In the genomic region with DNA sequence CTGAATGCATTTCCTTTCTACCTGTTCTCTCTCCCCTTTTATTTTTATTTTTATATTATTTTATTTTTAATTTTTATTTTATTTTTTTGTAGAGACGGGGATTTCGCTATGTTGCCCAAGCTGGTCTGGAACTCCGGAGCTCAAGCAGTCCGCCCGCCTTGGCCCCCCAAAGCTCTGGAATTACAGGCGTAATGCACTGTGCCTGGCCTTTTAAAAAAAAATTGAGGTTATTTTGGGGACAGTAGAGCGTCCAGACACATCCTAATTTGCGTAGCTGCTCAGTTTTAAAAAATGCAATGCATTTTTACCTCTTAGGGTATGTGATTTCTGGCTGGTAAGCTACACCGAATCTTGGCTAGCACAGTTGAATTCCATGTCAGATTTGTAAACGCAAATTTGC, we compare ENCODE assay signal across 11 cellular contexts. TPM values are rescaled to one million over a fixed set of nuclear protein-coding genes. Genes with fewer than 3 reads are reported as not detected.
DNase-seq lines count a peak whose midpoint lies in the region; TF ChIP-seq lines count a peak whose summit lies in the region.
"Not testable (repeated sequence)": the region's sequence is repeated elsewhere in the genome, so short reads cannot be mapped to it uniquely, and the experiment has no call there.
"Had no signal": no experiment of that assay in that cellular context is flagged by ENCODE, and none has a peak within 500 bp of the region (broad histone marks: within the 10 kb centered on the region; RNA-seq: fewer than 3 reads in every experiment).

No MANE protein-coding gene starts in this region.

- H3K4me2 ChIP-seq in SK-N-SH (peak overlapping the region; percentile 79), neuronal stem cell (ENCODE audit: insufficient read depth, low read length, poor library complexity, severe bottlenecking) (peak overlapping the region; percentile 18)

- not testable (repeated sequence) for H4K8ac ChIP-seq in neuronal stem cell (ENCODE audit: low read depth, low read length)

- H2AK5ac ChIP-seq in neuronal stem cell (ENCODE audit: low read depth, low read length): not testable (repeated sequence)

- H3K9me3 Mint-ChIP-seq in activated naive CD8-positive, alpha-beta T cell treated with anti-CD3 and anti-CD28 coated beads for 36 hours; stimulated activated naive CD8-positive, alpha-beta T cell treated with anti-CD3 and anti-CD28 coated beads, Interleukin-15, Interleukin-2, amounts not matched to agents 100 ng/mL and 50 ng/mL, for 24 hours: not testable (repeated sequence)

- not testable (repeated sequence) for H4K20me1 ChIP-seq in SK-N-SH (ENCODE audit: insufficient read depth)

- peaks cover 14% of the 10 kb centered on the region for H3K79me2 ChIP-seq in SK-N-SH (ENCODE audit: insufficient read depth)

- H3K36me3 Mint-ChIP-seq in activated naive CD8-positive, alpha-beta T cell treated with anti-CD3 and anti-CD28 coated beads for 36 hours; stimulated activated naive CD8-positive, alpha-beta T cell treated with anti-CD3 and anti-CD28 coated beads, Interleukin-15, Interleukin-2, amounts not matched to agents 100 ng/mL and 50 ng/mL, for 24 hours (ENCODE audit: low read depth): not testable (repeated sequence)

- peak overlapping the region; percentile 70; the same call in 1 of the 2 replicates for H3K9ac ChIP-seq in SK-N-SH
- H3K9ac ChIP-seq in iPS-18a (ENCODE audit: low read length); neuronal stem cell (ENCODE audit: low read depth, low read length, poor library complexity): not testable (repeated sequence)

- not testable (repeated sequence) for H3F3A ChIP-seq in SK-N-SH (replicated peaks; ENCODE audit: insufficient read depth)

- H3K18ac ChIP-seq in neuronal stem cell (ENCODE audit: low read length): not testable (repeated sequence)

- H3K4me3 ChIP-seq in AG10803 (ENCODE audit: low read length): peak overlapping the region; percentile 54
- H3K4me3 ChIP-seq in HL-60 (replicated peaks; ENCODE audit: insufficient read depth, low read length): peak overlapping the region; percentile 33
- H3K4me3 ChIP-seq in SK-N-SH (ENCODE audit: low read depth in 2 of 2, low read length in 1 of 2): peak overlapping the region; percentile 46 to 63
- peak overlapping the region; percentile 51 for H3K4me3 ChIP-seq in iPS-18a (ENCODE audit: low read length)
- H3K4me3 ChIP-seq in neuronal stem cell (ENCODE audit: low read length in 2 of 2): peak overlapping the region in 1 of 2 donors; percentile 48

- TF ChIP-seq EP300 in SK-N-SH (IDR thresholded peaks at IDR 0.05; ENCODE audit: borderline replicate concordance in 1 of 2, low read depth in 1 of 2, low read length in 1 of 2): not testable (repeated sequence)

- not testable (repeated sequence) for H3K9me3 ChIP-seq in SK-N-SH; iPS-18a (ENCODE audit: control insufficient read depth, low read depth, low read length); neuronal stem cell (replicated peaks in 1 of 2; ENCODE audit: control insufficient read depth in 2 of 2, insufficient read depth in 1 of 2, low read depth in 1 of 2, low read length in 2 of 2)

- not testable (repeated sequence) for H3K27ac Mint-ChIP-seq in activated naive CD8-positive, alpha-beta T cell treated with anti-CD3 and anti-CD28 coated beads for 36 hours; stimulated activated naive CD8-positive, alpha-beta T cell treated with anti-CD3 and anti-CD28 coated beads, Interleukin-15, Interleukin-2, amounts not matched to agents 100 ng/mL and 50 ng/mL, for 24 hours

- H3K9me2 ChIP-seq in SK-N-SH: not testable (repeated sequence)

- not testable (repeated sequence) for H3K79me1 ChIP-seq in neuronal stem cell (ENCODE audit: low read depth, low read length)

- not testable (repeated sequence) for H3K4me1 ChIP-seq in SK-N-SH (ENCODE audit: control insufficient read depth in 1 of 2, insufficient read depth in 2 of 2, low read depth in 1 of 2, low read length in 1 of 2); iPS-18a (ENCODE audit: control insufficient read depth, low read depth, low read length); neuronal stem cell (ENCODE audit: control insufficient read depth in 2 of 2, insufficient read depth in 1 of 2, low read depth in 1 of 2, low read length in 2 of 2)

- not testable (repeated sequence) for H2BK15ac ChIP-seq in neuronal stem cell (ENCODE audit: low read length)

- H3K27ac ChIP-seq in HL-60 (replicated peaks) (peak overlapping the region; percentile 72), SK-N-SH (ENCODE audit: low read depth in 2 of 2, low read length in 1 of 2) (peak overlapping the region in 1 of 2 experiments; percentile 32; a peak in 2 of 4 replicates), epithelial cell of prostate (peak overlapping the region; percentile 78)
- not testable (repeated sequence) for H3K27ac ChIP-seq in iPS-18a (ENCODE audit: low read length); neuronal stem cell (replicated peaks; ENCODE audit: low read length)

- not testable (repeated sequence) for H2BK120ac ChIP-seq in neuronal stem cell (ENCODE audit: low read depth, low read length)

- not testable (repeated sequence) for H3K27me3 Mint-ChIP-seq in activated naive CD8-positive, alpha-beta T cell treated with anti-CD3 and anti-CD28 coated beads for 36 hours; stimulated activated naive CD8-positive, alpha-beta T cell treated with anti-CD3 and anti-CD28 coated beads, Interleukin-15, Interleukin-2, amounts not matched to agents 100 ng/mL and 50 ng/mL, for 24 hours

- not testable (repeated sequence) for H3K27me3 ChIP-seq in HL-60 (ENCODE audit: insufficient read depth, poor library complexity, severe bottlenecking); SK-N-SH (ENCODE audit: insufficient read depth); iPS-18a (ENCODE audit: control insufficient read depth, insufficient read depth, low read length); neuronal stem cell (ENCODE audit: control insufficient read depth in 3 of 3, insufficient read depth in 3 of 3, low read depth in 1 of 3, low read length in 3 of 3)

- POLR2A ChIA-PET in SK-N-SH (lab: Yijun Ruan, JAX): not testable (repeated sequence)

- DNase-seq in AG10803 (ENCODE audit: low read depth); SK-N-SH; activated naive CD8-positive, alpha-beta T cell treated with anti-CD3 and anti-CD28 coated beads for 36 hours; epithelial cell of prostate (ENCODE audit: low read depth, low spot score); neuronal stem cell (ENCODE audit: low spot score): not testable (repeated sequence)
- peak in 1 of 2 experiments; percentile 0 for DNase-seq in HL-60 (ENCODE audit: low read depth in 1 of 2, low spot score in 1 of 2)

- H2BK5ac ChIP-seq in neuronal stem cell (ENCODE audit: low read length): not testable (repeated sequence)

- WGBS in SK-N-SH (ENCODE audit: low lambda C conversion rate): 12% methylated on average over 10 of the region's 10 CpGs
- WGBS in neuronal stem cell (ENCODE audit: extremely low coverage in 2 of 2, insufficient read length in 2 of 2, insufficient replicate concordance in 1 of 2), 2 donors: no CpG with 5 or more reads among the region's 10 CpGs

- H4K91ac ChIP-seq in neuronal stem cell (ENCODE audit: low read depth, low read length, poor library complexity): not testable (repeated sequence)

- not testable (repeated sequence) for H3K4ac ChIP-seq in neuronal stem cell (ENCODE audit: low read length)

- TF ChIP-seq CTCF in AG10803 (conservative IDR thresholded peaks at IDR 0.05; ENCODE audit: low read length); HL-60 (IDR thresholded peaks at IDR 0.05; ENCODE audit: insufficient read depth, low read length); SK-N-SH (IDR thresholded peaks at IDR 0.05): not testable (repeated sequence)

- H2AFZ ChIP-seq in SK-N-SH (ENCODE audit: low read depth); neuronal stem cell (ENCODE audit: low read length): not testable (repeated sequence)

- H3K4me1 Mint-ChIP-seq in activated naive CD8-positive, alpha-beta T cell treated with anti-CD3 and anti-CD28 coated beads for 36 hours: not testable (repeated sequence)
- H3K4me1 Mint-ChIP-seq in stimulated activated naive CD8-positive, alpha-beta T cell treated with anti-CD3 and anti-CD28 coated beads, Interleukin-15, Interleukin-2, amounts not matched to agents 100 ng/mL and 50 ng/mL, for 24 hours (ENCODE audit: low read depth): peaks cover 13% of the 10 kb centered on the region

- H3K14ac ChIP-seq in neuronal stem cell (ENCODE audit: low read length): not testable (repeated sequence)

- not testable (repeated sequence) for H3K36me3 ChIP-seq in SK-N-SH (replicated peaks in 1 of 2; ENCODE audit: control insufficient read depth in 1 of 2, insufficient read depth in 2 of 2, low read length in 1 of 2); iPS-18a (ENCODE audit: control insufficient read depth, low read depth, low read length); neuronal stem cell (replicated peaks in 1 of 2; ENCODE audit: control insufficient read depth in 2 of 2, insufficient read depth in 2 of 2, low read length in 2 of 2)

- not testable (repeated sequence) for H3K23ac ChIP-seq in neuronal stem cell (ENCODE audit: low read depth, low read length, poor library complexity)

- peak overlapping the region; percentile 65 for H3K4me3 Mint-ChIP-seq in activated naive CD8-positive, alpha-beta T cell treated with anti-CD3 and anti-CD28 coated beads for 36 hours
- H3K4me3 Mint-ChIP-seq in stimulated activated naive CD8-positive, alpha-beta T cell treated with anti-CD3 and anti-CD28 coated beads, Interleukin-15, Interleukin-2, amounts not matched to agents 100 ng/mL and 50 ng/mL, for 24 hours: peak overlapping the region; percentile 67

- TF ChIP-seq RAD21 in SK-N-SH (IDR thresholded peaks at IDR 0.05; ENCODE audit: low read length): not testable (repeated sequence)

- H2BK12ac ChIP-seq in neuronal stem cell (ENCODE audit: low read length): not testable (repeated sequence)

- CTCF ChIA-PET in SK-N-SH (lab: Yijun Ruan, JAX): not testable (repeated sequence)

RNA-seq across cellular contexts. Expression of a gene that starts 23.1 kb away (rescaled TPM):
- not detected in 2 replicates for polyA plus RNA-seq in SK-N-SH (2012; rRNA removed)
- not detected in 2 replicates for polyA plus RNA-seq in SK-N-SH (2012; cell fraction: cytosol; rRNA removed)
- polyA plus RNA-seq in SK-N-SH (2012; cell fraction: nucleus; rRNA removed): 0.04 TPM in 1 of 2 replicates, not detected in the other
- not detected for total RNA-seq in activated naive CD8-positive, alpha-beta T cell treated with anti-CD3 and anti-CD28 coated beads for 36 hours
- polyA plus RNA-seq in neuronal stem cell (2013, experiment 1 of 2): not detected
- polyA plus RNA-seq in neuronal stem cell (2013, experiment 2 of 2): not detected
- total RNA-seq: cerebellum, foreskin keratinocyte had no signal
- polyA plus RNA-seq: foreskin keratinocyte, lung had no signal

RNA-seq across cellular contexts. Expression of a gene that starts 37.2 kb away (rescaled TPM):
- polyA plus RNA-seq in SK-N-SH (2012; rRNA removed): 0.21 and 0.26 TPM in 2 replicates
- 0.03 and 0.08 TPM in 2 replicates for polyA plus RNA-seq in SK-N-SH (2012; cell fraction: cytosol; rRNA removed)
- 4.2 and 6.3 TPM in 2 replicates for polyA plus RNA-seq in SK-N-SH (2012; cell fraction: nucleus; rRNA removed)
- under 1 TPM in 1 of 2 experiments, not detected in 1; 0.35 TPM for total RNA-seq in activated naive CD8-positive, alpha-beta T cell treated with anti-CD3 and anti-CD28 coated beads for 36 hours
- 0.22 TPM for polyA plus RNA-seq in neuronal stem cell (2013, experiment 1 of 2)
- polyA plus RNA-seq in neuronal stem cell (2013, experiment 2 of 2): 0.39 TPM
- total RNA-seq: cerebellum had no signal

RNA-seq across cellular contexts. Expression of a gene that starts 51.2 kb away (rescaled TPM):
- not detected in 2 replicates for polyA plus RNA-seq in SK-N-SH (2012; rRNA removed)
- not detected in 2 replicates for polyA plus RNA-seq in SK-N-SH (2012; cell fraction: cytosol; rRNA removed)
- 0.04 TPM in 1 of 2 replicates, not detected in the other for polyA plus RNA-seq in SK-N-SH (2012; cell fraction: nucleus; rRNA removed)
- total RNA-seq in activated naive CD8-positive, alpha-beta T cell treated with anti-CD3 and anti-CD28 coated beads for 36 hours: not detected
- polyA plus RNA-seq in neuronal stem cell (2013, experiment 1 of 2): not detected
- polyA plus RNA-seq in neuronal stem cell (2013, experiment 2 of 2): not detected
- total RNA-seq: cerebellum, foreskin keratinocyte had no signal
- polyA plus RNA-seq: foreskin keratinocyte, lung had no signal
